10 cellular contexts compared by ENCODE assay signal in the genomic region with DNA sequence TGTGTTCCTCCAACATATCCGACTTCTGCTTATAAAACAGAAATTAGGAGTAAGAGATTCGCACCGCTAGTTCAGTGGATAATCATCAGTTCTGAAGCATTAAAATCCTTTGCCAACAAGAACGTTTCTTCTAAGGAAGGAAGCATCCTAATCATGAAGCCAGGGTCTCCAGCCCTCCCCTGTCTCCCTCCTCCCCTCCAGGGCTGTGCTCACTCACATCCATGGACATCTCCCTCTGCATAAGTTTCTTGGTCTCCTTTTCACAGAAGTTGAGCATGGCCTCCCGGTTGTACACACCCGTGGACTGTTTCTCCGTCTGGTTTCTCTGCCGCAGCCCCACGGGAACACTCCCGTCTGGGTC. TPM values are rescaled to one million over a fixed set of nuclear protein-coding genes. Genes with fewer than 3 reads are reported as not detected.
DNase-seq lines count a peak whose midpoint lies in the region; ATAC-seq and TF ChIP-seq lines count a peak whose summit lies in the region.
"Had no signal": no experiment of that assay in that cellular context is flagged by ENCODE, and none has a peak within 500 bp of the region (broad histone marks: within the 10 kb centered on the region; RNA-seq: fewer than 3 reads in every experiment).

No MANE protein-coding gene starts in this region.

- in situ Hi-C loops in G401 (cut with HindIII; ENCODE audit: low sequenced_read_pairs): no loop called here

- H3K9me3 ChIP-seq in cardiac muscle cell (ENCODE audit: low read depth) (no peaks in the 10 kb centered on the region), neural progenitor cell (ENCODE audit: low read depth) (no peaks in the 10 kb centered on the region)

- H3K27ac ChIP-seq in cardiac muscle cell (peak overlapping the region; percentile 100), neural progenitor cell (no peak overlapping the region), urinary bladder (ENCODE audit: low read depth) (peak overlapping the region; percentile 63)

- no peaks in the 10 kb centered on the region for H3K36me3 Mint-ChIP-seq in neural progenitor cell
- no peaks in the 10 kb centered on the region for H3K36me3 Mint-ChIP-seq in stimulated activated memory B cell treated with anti-CD40 and anti-IgM and Interleukin-4, amounts not matched to agents 10 μg/mL and 1 μg/mL and 100 μg/mL, for 72 hours

- ATAC-seq in stimulated activated memory B cell treated with anti-CD40 and anti-IgM and Interleukin-4, amounts not matched to agents 10 μg/mL and 1 μg/mL and 100 μg/mL, for 72 hours: no peak

- peaks cover 51% of the 10 kb centered on the region for H3K4me1 ChIP-seq in cardiac muscle cell (ENCODE audit: low read depth)
- H3K4me1 ChIP-seq in neural progenitor cell: peaks cover 39% of the 10 kb centered on the region
- no peaks in the 10 kb centered on the region for H3K4me1 ChIP-seq in urinary bladder (ENCODE audit: insufficient read depth)

- DNase-seq in NCI-H82 (lab: John Stamatoyannopoulos, UW) (peak; percentile 50), NCI-H82 treated with DMSO at 0.1 percent for 48 hours (lab: John Stamatoyannopoulos, UW; ENCODE audit: unreplicated experiment) (no peak), cardiac muscle cell (ENCODE audit: low read depth in 1 of 2, low spot score in 1 of 2) (no peak), neural progenitor cell (ENCODE audit: low spot score) (no peak), G401 (ENCODE audit: low spot score) (no peak), DMS153 (lab: John Stamatoyannopoulos, UW) (no peak)
- DNase-seq: activated CD8-positive, alpha-beta memory T cell treated with anti-CD3 and anti-CD28 coated beads, Interleukin-2, amount 50 U/mL, for 48 hours had no signal

- H4K20me1 ChIP-seq in neural progenitor cell (ENCODE audit: low read depth): peaks cover 4% of the 10 kb centered on the region

- TF ChIP-seq CTCF in cardiac muscle cell (IDR thresholded peaks at IDR 0.05; ENCODE audit: low read depth, low read length) (no peak), neural progenitor cell (IDR thresholded peaks at IDR 0.05) (no peak)

- WGBS in urinary bladder: 13% methylated on average over 10 of the region's 10 CpGs

- H3F3A ChIP-seq in neural progenitor cell (ENCODE audit: low read depth): peaks cover 36% of the 10 kb centered on the region

- peak overlapping the region; percentile 56 for H3K4me3 ChIP-seq in cardiac muscle cell
- H3K4me3 ChIP-seq in neural progenitor cell: peak overlapping the region; percentile 47
- peak overlapping the region; percentile 55 for H3K4me3 ChIP-seq in urinary bladder (ENCODE audit: low read depth, low read length)

- no peaks in the 10 kb centered on the region for H3K79me2 ChIP-seq in neural progenitor cell (ENCODE audit: low read depth)

- H2AFZ ChIP-seq in neural progenitor cell (replicated peaks): peak overlapping the region; percentile 10

- H3K36me3 ChIP-seq in cardiac muscle cell (peaks cover 3% of the 10 kb centered on the region), neural progenitor cell (no peaks in the 10 kb centered on the region), urinary bladder (ENCODE audit: insufficient read depth) (no peaks in the 10 kb centered on the region)

- no peaks in the 10 kb centered on the region for H3K9me3 Mint-ChIP-seq in neural progenitor cell
- no peaks in the 10 kb centered on the region for H3K9me3 Mint-ChIP-seq in stimulated activated memory B cell treated with anti-CD40 and anti-IgM and Interleukin-4, amounts not matched to agents 10 μg/mL and 1 μg/mL and 100 μg/mL, for 72 hours

- H3K27ac Mint-ChIP-seq in neural progenitor cell: no peak overlapping the region
- H3K27ac Mint-ChIP-seq in stimulated activated memory B cell treated with anti-CD40 and anti-IgM and Interleukin-4, amounts not matched to agents 10 μg/mL and 1 μg/mL and 100 μg/mL, for 72 hours: no peak overlapping the region

- H3K27me3 ChIP-seq in cardiac muscle cell (no peaks in the 10 kb centered on the region), neural progenitor cell (peaks cover 20% of the 10 kb centered on the region)

- H3K4me2 ChIP-seq in neural progenitor cell: peak overlapping the region; percentile 80

- no peak overlapping the region for H3K9ac ChIP-seq in neural progenitor cell

- H3K27me3 Mint-ChIP-seq in neural progenitor cell (ENCODE audit: insufficient read depth, low read depth): peaks cover 20% of the 10 kb centered on the region
- peaks cover 36% of the 10 kb centered on the region for H3K27me3 Mint-ChIP-seq in stimulated activated memory B cell treated with anti-CD40 and anti-IgM and Interleukin-4, amounts not matched to agents 10 μg/mL and 1 μg/mL and 100 μg/mL, for 72 hours

- peak overlapping the region; percentile 86 for H3K4me3 Mint-ChIP-seq in neural progenitor cell
- H3K4me3 Mint-ChIP-seq in stimulated activated memory B cell treated with anti-CD40 and anti-IgM and Interleukin-4, amounts not matched to agents 10 μg/mL and 1 μg/mL and 100 μg/mL, for 72 hours: no peak overlapping the region

- H3K4me1 Mint-ChIP-seq in neural progenitor cell: peaks cover 62% of the 10 kb centered on the region
- peaks cover 15% of the 10 kb centered on the region for H3K4me1 Mint-ChIP-seq in stimulated activated memory B cell treated with anti-CD40 and anti-IgM and Interleukin-4, amounts not matched to agents 10 μg/mL and 1 μg/mL and 100 μg/mL, for 72 hours

RNA-seq across cellular contexts. Expression of a gene that starts 0.5 kb away (rescaled TPM):
- total RNA-seq in cardiac muscle cell (48.3 and 75.6 TPM in 2 replicates), neural progenitor cell (ENCODE audit: low replicate concordance) (0.37 and 1.2 TPM in 2 replicates), urinary bladder (71.7 TPM)
- polyA plus RNA-seq in cardiac muscle cell (27.4 and 47.9 TPM in 2 replicates), urinary bladder (731 TPM)
- total RNA-seq in G401 (2014; rRNA removed; shearing (Covaris generic)): 2.4 and 2.5 TPM in 2 replicates
- total RNA-seq: dermis microvascular lymphatic vessel endothelial cell had no signal

RNA-seq across cellular contexts. Expression of a gene that starts 9.5 kb away (rescaled TPM):
- total RNA-seq in cardiac muscle cell (32.9 and 37.4 TPM in 2 replicates), neural progenitor cell (ENCODE audit: low replicate concordance) (34.5 and 50.5 TPM in 2 replicates), urinary bladder (27.2 TPM)
- polyA plus RNA-seq in cardiac muscle cell (88.7 and 110 TPM in 2 replicates), urinary bladder (42.0 TPM)
- total RNA-seq in G401 (2014; rRNA removed; shearing (Covaris generic)): 71.1 and 85.0 TPM in 2 replicates

RNA-seq across cellular contexts. Expression of a gene that starts 36.6 kb away (rescaled TPM):
- total RNA-seq in cardiac muscle cell (56.6 and 60.4 TPM in 2 replicates), neural progenitor cell (ENCODE audit: low replicate concordance) (48.7 and 70.3 TPM in 2 replicates), urinary bladder (24.0 TPM)
- polyA plus RNA-seq in cardiac muscle cell (52.6 and 66.0 TPM in 2 replicates), urinary bladder (31.6 TPM)
- 60.2 and 79.5 TPM in 2 replicates for total RNA-seq in G401 (2014; rRNA removed; shearing (Covaris generic))

RNA-seq across cellular contexts. Expression of a gene that starts 57.1 kb away (rescaled TPM):
- total RNA-seq in cardiac muscle cell (14.3 and 21.9 TPM in 2 replicates), neural progenitor cell (ENCODE audit: low replicate concordance) (3.0 and 9.9 TPM in 2 replicates), urinary bladder (10.1 TPM)
- polyA plus RNA-seq in cardiac muscle cell (22.8 and 24.3 TPM in 2 replicates), urinary bladder (32.7 TPM)
- 0.31 and 4.2 TPM in 2 replicates for total RNA-seq in G401 (2014; rRNA removed; shearing (Covaris generic))

Comparison
In these comparisons a context has a peak if more than half of its experiments do, and no peak if none do; other contexts are left out.
1. RNA of a gene that starts 0.5 kb away (total RNA-seq): 48.3 to 75.6 TPM in cardiac muscle cell and 71.7 TPM in urinary bladder (single experiment); 2.4 to 2.5 TPM in G401 and 0.37 to 1.2 TPM in neural progenitor cell; every median in the first group is over 10 times any median in the second.
2. Peak in every context shown above with its lines, with median percentiles within 50 percentile points of each other: H3K4me3 ChIP-seq.